In the genomic region with DNA sequence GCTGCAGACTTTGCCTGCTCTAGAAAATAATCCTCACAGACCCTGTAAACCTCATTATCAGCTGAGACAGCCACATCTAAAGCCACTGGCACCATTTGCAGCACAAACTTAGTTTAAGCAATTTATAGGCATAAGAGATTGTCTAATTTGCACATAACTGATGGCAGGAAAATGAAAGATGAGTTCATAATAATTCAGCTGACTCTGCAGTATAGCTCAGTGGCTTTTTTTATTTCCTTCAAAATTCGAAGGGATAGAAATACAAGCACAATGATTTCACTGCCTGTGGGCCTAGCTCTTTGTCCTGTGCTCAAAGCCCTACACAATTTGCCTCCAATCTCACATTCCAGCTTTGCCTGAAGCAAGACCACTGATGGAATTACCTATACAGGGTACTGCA, we compare ENCODE assay signal across 24 cellular contexts.
A peak's percentile ranks its signal among the peaks of the same experiment; 100 is the strongest.
DNase-seq lines count a peak whose midpoint lies in the region; ATAC-seq, FAIRE-seq and TF ChIP-seq lines count a peak whose summit lies in the region.
"Had no signal": no experiment of that assay in that cellular context is flagged by ENCODE, and none has a peak within 500 bp of the region (broad histone marks: within the 10 kb centered on the region; RNA-seq: fewer than 3 reads in every experiment).

No MANE protein-coding gene starts in this region.

- H3K9me3 ChIP-seq in HepG2 (ENCODE audit: low read length) (no peaks in the 10 kb centered on the region), right lobe of liver (no peaks in the 10 kb centered on the region), IMR-90 (ENCODE audit: control insufficient read depth, insufficient read depth, low read length) (no peaks in the 10 kb centered on the region), neural cell (ENCODE audit: low read length) (no peaks in the 10 kb centered on the region)
- H3K9me3 ChIP-seq: BE2C, BLaER1 had no signal

- CTCF ChIA-PET in HepG2 (lab: Yijun Ruan, JAX; ENCODE audit: low intra/inter-chr PET ratio, low total read pairs), result no interaction called here
- CTCF ChIA-PET in IMR-90 (lab: Yijun Ruan, JAX), result no interaction called here

- H3K36me3 ChIP-seq in HepG2 (replicated peaks in 1 of 2; ENCODE audit: control insufficient read depth in 1 of 2, insufficient read depth in 2 of 2, low read length in 2 of 2) (no peaks in the 10 kb centered on the region), right lobe of liver (no peaks in the 10 kb centered on the region), IMR-90 (ENCODE audit: control insufficient read depth, insufficient read depth, low read length) (no peaks in the 10 kb centered on the region), neural cell (ENCODE audit: insufficient read depth, low read length) (no peaks in the 10 kb centered on the region)
- H3K36me3 ChIP-seq: BE2C, BLaER1 had no signal

- H3K14ac ChIP-seq in IMR-90 (replicated peaks; ENCODE audit: low read depth, low read length), result no peak overlapping the region

- intact Hi-C loops in HepG2 (cut with micrococcal nuclease; ENCODE audit: unreplicated experiment), result no loop called here
- intact Hi-C loops in right lobe of liver (cut with DNase I), result no loop called here
- intact Hi-C loops in IMR-90 (cut with micrococcal nuclease), result no loop called here

- BruUV-seq in HepG2 (replicated peaks; lab: Mats Ljungman, UMichigan) (no TSS peak), IMR-90 (replicated peaks; lab: Mats Ljungman, UMichigan) (no TSS peak)

- no peak for TF ChIP-seq POLR2A in HepG2 (IDR thresholded peaks at IDR 0.05; ENCODE audit: insufficient read depth in 1 of 2, low read depth in 2 of 2, low read length in 2 of 2)
- TF ChIP-seq POLR2A in right lobe of liver (IDR thresholded peaks at IDR 0.05), result no peak
- no peak for TF ChIP-seq POLR2A in IMR-90 (IDR thresholded peaks at IDR 0.05; ENCODE audit: low read depth, low read length)

- FAIRE-seq in HepG2 (lab: Jason Lieb, UNC), result no peak
- FAIRE-seq: G401.6, GM12878, GM12892, GM18507 had no signal

- in situ Hi-C loops in HepG2 (cut with HindIII; ENCODE audit: extremely low pct_ligation_motif_present, low pct_unique_long_range_greater_than_20kb) (no loop called here), IMR-90 (cut with MboI; ENCODE audit: low sequenced_read_pairs) (no loop called here)

- H3K4me3 ChIP-seq in HepG2 (replicated peaks in 1 of 3; ENCODE audit: insufficient read depth in 1 of 3, low read depth in 2 of 3, low read length in 3 of 3) (no peak overlapping the region), right lobe of liver (no peak overlapping the region), IMR-90 (ENCODE audit: insufficient read depth, low read depth, low read length) (no peak overlapping the region), neural cell (ENCODE audit: low read length) (no peak overlapping the region)
- H3K4me3 ChIP-seq: BLaER1, GM12878 had no signal

- DNase-seq in HepG2 (ENCODE audit: low spot score), result no peak
- DNase-seq in right lobe of liver, result no peak
- DNase-seq in IMR-90, result no peak
- DNase-seq in NCI-H187 (lab: John Stamatoyannopoulos, UW), result no peak
- DNase-seq: ACHN; BE2C; C1 segment of cervical spinal cord; CD4-positive, alpha-beta memory T cell; CD4-positive, CD25-positive, alpha-beta regulatory T cell; CD8-positive, alpha-beta memory T cell; COR-L47; DMS 273 treated with DMSO at 0.1 percent for 48 hours; DMS153; DMS53; DMS79; DND-41 had no signal

- no peak for TF ChIP-seq EP300 in HepG2 (IDR thresholded peaks at IDR 0.05; ENCODE audit: low read depth in 2 of 2, low read length in 2 of 2)
- no peak for TF ChIP-seq EP300 in HepG2 (CRISPR knock-in tag; IDR thresholded peaks at IDR 0.05; ENCODE audit: borderline replicate concordance)
- TF ChIP-seq EP300 in neural cell (conservative IDR thresholded peaks at IDR 0.05; ENCODE audit: poor library complexity, severe bottlenecking), result no peak

- H2BK5ac ChIP-seq in IMR-90 (ENCODE audit: low read depth, low read length, poor library complexity, severe bottlenecking), result no peak overlapping the region

- H4K5ac ChIP-seq in IMR-90 (ENCODE audit: low read depth, low read length), result no peak overlapping the region

- H3K79me1 ChIP-seq in IMR-90 (ENCODE audit: low read depth in 1 of 2, low read length in 2 of 2), result no peaks in the 10 kb centered on the region

- H4K8ac ChIP-seq in IMR-90 (ENCODE audit: low read depth in 2 of 2, low read length in 2 of 2), result no peak overlapping the region

- H2BK15ac ChIP-seq in IMR-90 (ENCODE audit: low read depth, low read length), result no peak overlapping the region

- TF ChIP-seq CTCF in HepG2 (CRISPR knock-in tag; IDR thresholded peaks at IDR 0.05) (no peak), right lobe of liver (IDR thresholded peaks at IDR 0.05) (no peak), IMR-90 (conservative IDR thresholded peaks at IDR 0.05; ENCODE audit: low read depth, low read length) (no peak), neural cell (IDR thresholded peaks at IDR 0.05; ENCODE audit: poor library complexity, severe bottlenecking) (no peak)

- no peak overlapping the region for H3K56ac ChIP-seq in IMR-90 (ENCODE audit: extremely low read depth, insufficient read depth, low read length)

- H3K4me1 ChIP-seq in HepG2 (ENCODE audit: insufficient read depth, low read length) (no peaks in the 10 kb centered on the region), right lobe of liver (no peaks in the 10 kb centered on the region), IMR-90 (ENCODE audit: control insufficient read depth, insufficient read depth, low read length) (no peaks in the 10 kb centered on the region)
- H3K4me1 ChIP-seq: BE2C, BLaER1 had no signal

- no peak for TF ChIP-seq RAD21 in HepG2 (CRISPR knock-in tag; IDR thresholded peaks at IDR 0.05)
- no peak for TF ChIP-seq RAD21 in IMR-90 (IDR thresholded peaks at IDR 0.05; ENCODE audit: low read length)
- TF ChIP-seq RAD21 in neural cell (conservative IDR thresholded peaks at IDR 0.05), result no peak

- no peak overlapping the region for H3K18ac ChIP-seq in IMR-90 (ENCODE audit: low read depth, low read length)

- no peaks in the 10 kb centered on the region for H3K9me2 ChIP-seq in neural cell (ENCODE audit: insufficient read depth, low read length)

- H4K20me1 ChIP-seq in HepG2 (ENCODE audit: insufficient read depth, low read length) (no peaks in the 10 kb centered on the region), IMR-90 (ENCODE audit: insufficient read depth, low read length) (no peaks in the 10 kb centered on the region), neural cell (ENCODE audit: insufficient read depth) (no peaks in the 10 kb centered on the region)
- H4K20me1 ChIP-seq: BLaER1 had no signal

- H3K9ac ChIP-seq in HepG2 (ENCODE audit: insufficient read depth, low read depth, low read length), result no peak overlapping the region
- H3K9ac ChIP-seq in IMR-90 (ENCODE audit: low read depth, low read length), result no peak overlapping the region
- no peak overlapping the region for H3K9ac ChIP-seq in neural cell (ENCODE audit: low read length)
- H3K9ac ChIP-seq: BLaER1 had no signal

- H3K27me3 ChIP-seq in HepG2 (ENCODE audit: control insufficient read depth in 1 of 2, insufficient read depth in 2 of 2, low read length in 2 of 2) (no peaks in the 10 kb centered on the region), right lobe of liver (no peaks in the 10 kb centered on the region), IMR-90 (ENCODE audit: control insufficient read depth, insufficient read depth, low read length) (no peaks in the 10 kb centered on the region), neural cell (ENCODE audit: insufficient read depth, low read depth, low read length) (no peaks in the 10 kb centered on the region)
- H3K27me3 ChIP-seq: BE2C, BLaER1 had no signal

- no peaks in the 10 kb centered on the region for H3K9me1 ChIP-seq in IMR-90 (ENCODE audit: insufficient read depth, low read length)

- H3K4me2 ChIP-seq in HepG2 (ENCODE audit: low read depth, low read length) (no peak overlapping the region), IMR-90 (ENCODE audit: low read depth, low read length) (no peak overlapping the region), neural cell (ENCODE audit: low read length) (no peak overlapping the region)
- H3K4me2 ChIP-seq: BLaER1 had no signal

- H2AK9ac ChIP-seq in IMR-90 (replicated peaks; ENCODE audit: low read depth, low read length, poor library complexity), result no peak overlapping the region

- ATAC-seq in HepG2 (no peak), right lobe of liver (no peak), IMR-90 (ENCODE audit: low read depth) (no peak), HG02885 (IDR thresholded peaks at IDR 0.05; ENCODE audit: poor library complexity, unreplicated experiment) (no peak)
- ATAC-seq: GM12878 had no signal

- H2AFZ ChIP-seq in HepG2 (ENCODE audit: low read length), result no peak overlapping the region
- no peak overlapping the region for H2AFZ ChIP-seq in IMR-90 (replicated peaks; ENCODE audit: low read length, poor library complexity)
- H2AFZ ChIP-seq in neural cell (ENCODE audit: low read depth, low read length), result no peak overlapping the region

- dilution Hi-C loops in IMR-90 (cut with HindIII; ENCODE audit: low sequenced_read_pairs, unreplicated experiment), result no loop called here

- H3K27ac ChIP-seq in HepG2 (ENCODE audit: extremely low read length, insufficient read depth, low read length) (no peak overlapping the region), right lobe of liver (no peak overlapping the region), IMR-90 (ENCODE audit: insufficient read depth, low read length) (no peak overlapping the region), neural cell (ENCODE audit: low read length) (peak overlapping the region; percentile 25)
- H3K27ac ChIP-seq: 22Rv1, BLaER1 had no signal

- 0% methylated on average over 1 of the region's 1 CpG for WGBS in HepG2 (ENCODE audit: low lambda C conversion rate)
- 13% methylated on average over 1 of the region's 1 CpG for WGBS in right lobe of liver (ENCODE audit: insufficient coverage, low coverage, low lambda C conversion rate, missing lambda C conversion rate)
- no CpG with 5 or more reads among the region's 1 CpG for WGBS in IMR-90 (ENCODE audit: extremely low coverage in 2 of 2, insufficient read length in 1 of 2), 2 experiments

- POLR2A ChIA-PET in HepG2 (lab: Yijun Ruan, JAX), result no interaction called here
- POLR2A ChIA-PET in IMR-90 (lab: Charles Lee; ENCODE audit: unreplicated experiment), result no interaction called here

- H3K4ac ChIP-seq in IMR-90 (ENCODE audit: low read depth, low read length), result no peak overlapping the region

- H2BK20ac ChIP-seq in IMR-90 (ENCODE audit: low read depth, low read length), result no peak overlapping the region

- H3K79me2 ChIP-seq in HepG2 (ENCODE audit: insufficient read depth, low read length) (no peaks in the 10 kb centered on the region), neural cell (replicated peaks; ENCODE audit: insufficient read depth, low read length) (no peaks in the 10 kb centered on the region)

- H4K91ac ChIP-seq in IMR-90 (ENCODE audit: insufficient read depth, low read depth, low read length), result no peak overlapping the region

- H3K23ac ChIP-seq in IMR-90 (ENCODE audit: low read depth, low read length), result no peak overlapping the region

- H2AK5ac ChIP-seq in IMR-90 (ENCODE audit: low read depth, low read length), result no peak overlapping the region

- H2BK120ac ChIP-seq in IMR-90 (ENCODE audit: low read depth, low read length), result no peak overlapping the region

- H3F3A ChIP-seq in neural cell (ENCODE audit: insufficient read depth, low read length, poor library complexity, severe bottlenecking), result no peaks in the 10 kb centered on the region

TF ChIP-seq in neural cell, 6 proteins besides CTCF, POLR2A, EP300 and RAD21 (continues in another document):
- TF ChIP-seq TAF1 (IDR thresholded peaks at IDR 0.05; ENCODE audit: low read depth) (no peak), SMC3 (conservative IDR thresholded peaks at IDR 0.05; ENCODE audit: poor library complexity) (no peak)
